Comparison of ENCODE assay signal across 8 cellular contexts in genomic region chr6:42050011-42050896, GRCh38. TPM values are rescaled to one million over a fixed set of nuclear protein-coding genes. Genes with fewer than 3 reads are reported as not detected.
DNase-seq lines count a peak whose midpoint lies in the region; ATAC-seq lines count a peak whose summit lies in the region.

Gene TAF8, plus strand, starts transcription at chr6:42050524. Its CDS starts 18 bp downstream, at chr6:42050542.

- peak within 1 kb of the TSS; percentile 88 to 98 (median 94) for H3K27ac ChIP-seq in BLaER1 treated with 17β-estradiol and CSF1 and Interleukin-3, amounts not matched to agents 10 nM and 100 nM

- H3K36me3 ChIP-seq in BLaER1 treated with 17β-estradiol and CSF1 and Interleukin-3, amounts not matched to agents 10 nM and 100 nM, result peaks cover 33 to 38% (median 35%) of the 10 kb centered on the region in 11 experiments

- H4K20me1 ChIP-seq in BLaER1 treated with 17β-estradiol and CSF1 and Interleukin-3, amounts not matched to agents 10 nM and 100 nM, result peaks cover 0 to 3% (median 0%) of the 10 kb centered on the region in 11 experiments; a peak in 2 of 22 replicates

- H3K27me3 ChIP-seq in BLaER1 treated with 17β-estradiol and CSF1 and Interleukin-3, amounts not matched to agents 10 nM and 100 nM, result no peaks in the 10 kb centered on the region

- H3K27ac Mint-ChIP-seq in activated CD4-positive, alpha-beta T cell treated with anti-CD3 and anti-CD28 coated beads, Interleukin-2, amount 10 ng/mL, durations not matched to agents 7 days and 5 days, result peak within 1 kb of the TSS; percentile 98

- peaks cover 73% of the 10 kb centered on the region for H3K4me1 Mint-ChIP-seq in activated CD4-positive, alpha-beta T cell treated with anti-CD3 and anti-CD28 coated beads, Interleukin-2, amount 10 ng/mL, durations not matched to agents 7 days and 5 days

- peak within 1 kb of the TSS; percentile 91 to 99 (median 96) for H3K4me2 ChIP-seq in BLaER1 treated with 17β-estradiol and CSF1 and Interleukin-3, amounts not matched to agents 10 nM and 100 nM

- no peaks in the 10 kb centered on the region for H3K9me3 ChIP-seq in BLaER1 treated with 17β-estradiol and CSF1 and Interleukin-3, amounts not matched to agents 10 nM and 100 nM (replicated peaks in 1 of 11)

- H3K4me3 ChIP-seq in BLaER1 treated with 17β-estradiol and CSF1 and Interleukin-3, amounts not matched to agents 10 nM and 100 nM, result peak within 1 kb of the TSS; percentile 72 to 88 (median 82)

- H3K27me3 Mint-ChIP-seq in activated CD4-positive, alpha-beta T cell treated with anti-CD3 and anti-CD28 coated beads, Interleukin-2, amount 10 ng/mL, durations not matched to agents 7 days and 5 days, result no peaks in the 10 kb centered on the region

- peak within 1 kb of the TSS; percentile 90 to 97 (median 94) for H3K9ac ChIP-seq in BLaER1 treated with 17β-estradiol and CSF1 and Interleukin-3, amounts not matched to agents 10 nM and 100 nM

- H3K4me1 ChIP-seq in BLaER1 treated with 17β-estradiol and CSF1 and Interleukin-3, amounts not matched to agents 10 nM and 100 nM, result peaks cover 57 to 68% (median 62%) of the 10 kb centered on the region in 10 experiments

- DNase-seq in NCI-H69 (lab: John Stamatoyannopoulos, UW) (peak; percentile 94), dedifferentiated amniotic fluid mesenchymal stem cell (ENCODE audit: extremely low spot score) (peak; percentile 93), left lobe of liver (ENCODE audit: low spot score) (peak; percentile 93)
- DNase-seq in activated CD4-positive, alpha-beta T cell treated with anti-CD3 and anti-CD28 coated beads, Interleukin-2, amount 10 ng/mL, durations not matched to agents 7 days and 5 days, result peak; percentile 94
- peak; percentile 82 for DNase-seq in stimulated activated CD4-positive, alpha-beta T cell treated with anti-CD3 and anti-CD28 coated beads, Interleukin-2, amount 100 ng/mL, for 4 hours (ENCODE audit: low read depth)

- CTCF ChIA-PET in activated CD4-positive, alpha-beta T cell treated with anti-CD3 and anti-CD28 coated beads, Interleukin-2, amount 10 ng/mL, durations not matched to agents 7 days and 5 days (lab: Charles Lee), result interaction anchor here (0.6 to 15.9 kb wide), 12 partner anchors 8 to 264 kb away, joined by 3 to 412 read pairs (median 4); partner anchors contain the start of genes BYSL, CCND3, MED20 and TOMM6

- POLR2A ChIA-PET in activated CD4-positive, alpha-beta T cell treated with anti-CD3 and anti-CD28 coated beads, Interleukin-2, amount 10 ng/mL, durations not matched to agents 7 days and 5 days (lab: Charles Lee), result interaction anchor here (1.1 to 1.3 kb wide), 2 partner anchors 9 to 11 kb away, joined by 3 to 4 read pairs; no protein-coding TSS in a partner anchor

- H3K4me3 Mint-ChIP-seq in activated CD4-positive, alpha-beta T cell treated with anti-CD3 and anti-CD28 coated beads, Interleukin-2, amount 10 ng/mL, durations not matched to agents 7 days and 5 days, result peak within 1 kb of the TSS; percentile 87

- ATAC-seq in GM19351 (IDR thresholded peaks at IDR 0.05; ENCODE audit: unreplicated experiment) (peak; percentile 77), HG03520 (IDR thresholded peaks at IDR 0.05; ENCODE audit: unreplicated experiment) (peak; percentile 63), left lobe of liver (peak; percentile 84)

- no peaks in the 10 kb centered on the region for H3K9me3 Mint-ChIP-seq in activated CD4-positive, alpha-beta T cell treated with anti-CD3 and anti-CD28 coated beads, Interleukin-2, amount 10 ng/mL, durations not matched to agents 7 days and 5 days

- peaks cover 48% of the 10 kb centered on the region for H3K36me3 Mint-ChIP-seq in activated CD4-positive, alpha-beta T cell treated with anti-CD3 and anti-CD28 coated beads, Interleukin-2, amount 10 ng/mL, durations not matched to agents 7 days and 5 days (ENCODE audit: low read depth)

RNA-seq across cellular contexts. Expression of gene TAF8, which starts in this region (rescaled TPM):
- 10 to 100 TPM; 53.2 to 60.2 TPM for total RNA-seq in activated CD4-positive, alpha-beta T cell treated with anti-CD3 and anti-CD28 coated beads, Interleukin-2, amount 10 ng/mL, durations not matched to agents 7 days and 5 days
- total RNA-seq in left lobe of liver, result 13.1 TPM

Comparison
In these comparisons a context has a peak if more than half of its experiments do, and no peak if none do; other contexts are left out.
1. Peak in every context shown above with its lines: DNase-seq, ATAC-seq, H3K4me3 ChIP-seq and H3K27ac ChIP-seq.